17 cellular contexts compared by ENCODE assay signal in the genomic region with DNA sequence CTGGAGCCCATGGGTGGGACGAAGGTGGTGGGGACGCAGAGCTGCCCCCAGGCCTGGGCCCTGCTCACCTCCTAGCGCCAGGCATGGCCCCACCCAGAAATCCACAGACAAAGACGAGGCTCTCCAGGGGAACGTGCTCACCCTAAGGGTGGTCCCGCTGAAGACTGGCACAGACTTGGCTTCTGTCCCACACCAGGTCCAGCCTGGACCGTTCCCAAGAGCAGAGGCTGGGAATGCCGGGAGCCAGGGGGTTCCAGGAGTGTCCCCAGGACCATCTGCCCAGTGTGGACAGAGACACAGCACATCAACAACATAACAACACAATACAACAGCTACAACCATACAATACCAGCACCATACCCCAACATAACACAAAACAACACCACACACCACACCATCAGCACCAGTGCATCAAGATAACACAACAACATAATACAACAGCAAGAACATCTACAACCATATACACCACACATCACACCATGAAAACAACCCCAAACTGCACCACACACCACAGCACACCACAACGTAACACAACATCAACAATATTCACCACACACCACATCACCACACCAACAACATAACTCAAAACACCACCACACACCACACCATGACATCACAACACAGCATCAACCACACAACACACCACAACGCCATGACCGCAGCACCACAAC.
"Had no signal": no experiment of that assay in that cellular context is flagged by ENCODE, and none has a peak within 500 bp of the region (broad histone marks: within the 10 kb centered on the region; RNA-seq: fewer than 3 reads in every experiment).

No MANE protein-coding gene starts in this region.

- H3K9me3 Mint-ChIP-seq: activated T-cell treated with anti-CD3 and anti-CD28 coated beads, Interleukin-2, amount 50 U/mL, for 72 hours; central memory CD8-positive, alpha-beta T cell; nephron; stimulated activated effector memory CD8-positive, alpha-beta T cell treated with anti-CD3 and anti-CD28 coated beads, Interleukin-12 subunit alpha, Interleukin-12 subunit beta, amount 100 ng/mL, for 72 hours; WTC11 had no signal

- H3K27me3 Mint-ChIP-seq: activated naive CD8-positive, alpha-beta T cell; central memory CD8-positive, alpha-beta T cell; T-helper 17 cell had no signal

- H3K36me3 Mint-ChIP-seq: activated naive CD8-positive, alpha-beta T cell; memory B cell; stimulated activated effector memory CD8-positive, alpha-beta T cell treated with anti-CD3 and anti-CD28 coated beads, Interleukin-12 subunit alpha, Interleukin-12 subunit beta, amount 100 ng/mL, for 72 hours; WTC11 had no signal

- H3K4me1 Mint-ChIP-seq: central memory CD8-positive, alpha-beta T cell; memory B cell; nephron; stimulated activated effector memory CD8-positive, alpha-beta T cell treated with anti-CD3 and anti-CD28 coated beads, Interleukin-12 subunit alpha, Interleukin-12 subunit beta, amount 100 ng/mL, for 72 hours; T-helper 17 cell had no signal

- DNase-seq: activated CD4-positive, alpha-beta T cell treated with anti-CD3 and anti-CD28 coated beads, Interleukin-2, amount 50 U/mL, for 1 hour; activated gamma-delta T cell; activated T-cell treated with anti-CD3 and anti-CD28 coated beads, Interleukin-2, amount 50 U/mL, for 72 hours; amniotic stem cell; foreskin fibroblast; hippocampal formation; kidney; left ventricle myocardium superior; stimulated activated CD4-positive, alpha-beta T cell treated with anti-CD3 and anti-CD28 coated beads, Interleukin-12 subunit alpha, Interleukin-12 subunit beta, amount 100 ng/mL, for 4 hours; stimulated activated CD4-positive, alpha-beta T cell treated with anti-CD3 and anti-CD28 coated beads, Interleukin-2, amount 100 ng/mL, for 24 hours; T-helper 17 cell had no signal

- H3K27ac Mint-ChIP-seq: activated naive CD8-positive, alpha-beta T cell; activated T-cell treated with anti-CD3 and anti-CD28 coated beads, Interleukin-2, amount 50 U/mL, for 72 hours; memory B cell; nephron; stimulated activated effector memory CD8-positive, alpha-beta T cell treated with anti-CD3 and anti-CD28 coated beads, Interleukin-12 subunit alpha, Interleukin-12 subunit beta, amount 100 ng/mL, for 72 hours; T-helper 17 cell; WTC11 had no signal

- H3K4me3 Mint-ChIP-seq: activated naive CD8-positive, alpha-beta T cell; activated T-cell treated with anti-CD3 and anti-CD28 coated beads, Interleukin-2, amount 50 U/mL, for 72 hours; central memory CD8-positive, alpha-beta T cell; memory B cell; nephron; stimulated activated effector memory CD8-positive, alpha-beta T cell treated with anti-CD3 and anti-CD28 coated beads, Interleukin-12 subunit alpha, Interleukin-12 subunit beta, amount 100 ng/mL, for 72 hours; T-helper 17 cell; WTC11 had no signal

- ATAC-seq: left ventricle myocardium superior, T-helper 17 cell had no signal
